In the genomic region with DNA sequence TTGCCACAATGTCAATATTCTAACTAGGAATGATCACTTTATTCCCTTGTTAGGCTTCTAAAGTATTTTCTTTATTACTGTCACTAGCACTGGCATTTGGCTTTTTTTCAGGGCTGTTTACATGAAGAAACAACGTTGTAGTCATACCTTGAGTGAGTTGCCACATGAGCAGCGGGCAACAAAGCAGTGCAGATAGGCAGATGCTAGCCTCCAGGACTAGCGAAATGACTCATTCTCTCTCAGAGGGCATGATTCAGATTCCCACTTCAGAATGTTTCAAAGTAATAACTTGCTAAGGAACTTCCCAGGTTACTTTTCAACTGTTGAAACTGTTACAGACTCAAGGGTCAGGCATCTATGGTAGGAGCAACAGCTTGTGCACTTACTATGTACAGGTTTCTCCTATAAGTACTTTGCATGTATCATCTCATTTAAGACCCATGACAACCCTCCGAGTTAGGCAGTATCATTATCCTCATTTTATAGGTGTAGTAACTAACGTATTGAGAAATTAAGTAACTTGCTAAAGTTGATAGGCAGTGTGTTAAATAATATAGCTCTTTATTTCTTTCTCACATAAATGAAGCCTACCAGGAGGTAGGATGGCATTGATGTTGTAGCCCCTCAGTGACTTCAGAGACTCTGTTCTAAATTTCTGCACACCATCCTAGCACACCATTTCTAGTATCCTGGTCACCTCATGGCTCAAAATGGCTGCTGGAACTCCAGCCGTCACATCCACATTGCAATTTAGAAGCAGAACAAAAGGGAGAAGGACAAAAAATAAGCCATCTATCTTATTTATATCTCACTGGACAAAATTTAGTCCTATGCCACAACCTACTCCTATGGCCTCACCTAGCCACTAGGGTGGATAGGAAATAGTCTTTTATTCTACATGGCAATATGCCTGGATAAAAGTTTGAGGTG, we compare ENCODE assay signal across 9 cellular contexts.
DNase-seq lines count a peak whose midpoint lies in the region; ATAC-seq and TF ChIP-seq lines count a peak whose summit lies in the region.
"Had no signal": no experiment of that assay in that cellular context is flagged by ENCODE, and none has a peak within 500 bp of the region (broad histone marks: within the 10 kb centered on the region; RNA-seq: fewer than 3 reads in every experiment).

No MANE protein-coding gene starts in this region.

- no peaks in the 10 kb centered on the region for H3K9me3 ChIP-seq in tibial artery
- H3K9me3 ChIP-seq: SJSA1 had no signal

- peak overlapping the region; percentile 61 to 86 for H3K4me3 Mint-ChIP-seq in activated T-cell treated with anti-CD3 and anti-CD28 coated beads, Interleukin-2, amount 50 U/mL, for 72 hours
- H3K4me3 Mint-ChIP-seq in GM23338, result no peak overlapping the region

- peak; percentile 75 to 87 for DNase-seq in activated T-cell treated with anti-CD3 and anti-CD28 coated beads, Interleukin-2, amount 50 U/mL, for 72 hours
- peak; percentile 79 for DNase-seq in stimulated activated CD4-positive, alpha-beta T cell treated with anti-CD3 and anti-CD28 coated beads, Interleukin-15, amount 100 ng/mL, for 24 hours
- DNase-seq in DMS114 treated with DMSO at 0.1 percent for 48 hours (lab: John Stamatoyannopoulos, UW; ENCODE audit: unreplicated experiment), result no peak
- DNase-seq in tibial artery, result no peak
- DNase-seq in NCI-H446 treated with DMSO at 0.1 percent for 48 hours (lab: John Stamatoyannopoulos, UW), result no peak
- no peak for DNase-seq in GM23338 (ENCODE audit: low spot score)

- peaks cover 0 to 21% (median 7%) of the 10 kb centered on the region in 4 donors for H3K4me1 ChIP-seq in tibial artery
- no peaks in the 10 kb centered on the region for H3K4me1 ChIP-seq in GM23338 (ENCODE audit: insufficient read depth)
- H3K4me1 ChIP-seq: SJSA1 had no signal

- H3K27me3 ChIP-seq in tibial artery (no peaks in the 10 kb centered on the region), GM23338 (ENCODE audit: insufficient read depth) (no peaks in the 10 kb centered on the region)
- H3K27me3 ChIP-seq: SJSA1 had no signal

- H3K4me2 ChIP-seq in GM23338, result no peak overlapping the region

- no peak for TF ChIP-seq CTCF in tibial artery (IDR thresholded peaks at IDR 0.05)
- TF ChIP-seq CTCF in GM23338 (conservative IDR thresholded peaks at IDR 0.05; ENCODE audit: low read depth in 2 of 2), result no peak

- H4K20me1 ChIP-seq in GM23338 (replicated peaks; ENCODE audit: insufficient read depth), result no peaks in the 10 kb centered on the region

- H3K9me2 ChIP-seq in GM23338 (ENCODE audit: insufficient read depth), result peaks cover 15% of the 10 kb centered on the region; the same call in 1 of the 2 replicates

- H3F3A ChIP-seq in GM23338 (replicated peaks; ENCODE audit: low read depth), result no peaks in the 10 kb centered on the region

- no peaks in the 10 kb centered on the region for H3K36me3 ChIP-seq in tibial artery
- no peaks in the 10 kb centered on the region for H3K36me3 ChIP-seq in GM23338 (ENCODE audit: insufficient read depth)
- H3K36me3 ChIP-seq: SJSA1 had no signal

- no peak overlapping the region for H3K27ac ChIP-seq in tibial artery
- H3K27ac ChIP-seq in GM23338 (ENCODE audit: low read depth), result no peak overlapping the region
- H3K27ac ChIP-seq: SJSA1 had no signal

- intact Hi-C loops in tibial artery (cut with DNase I; ENCODE audit: low total_unique reads), result loop anchor here (5.0 kb wide), 1 partner anchor 88 kb away; no protein-coding TSS in a partner anchor

- H3K79me2 ChIP-seq in GM23338 (replicated peaks; ENCODE audit: insufficient read depth), result no peaks in the 10 kb centered on the region

- H2AFZ ChIP-seq in GM23338, result no peak overlapping the region

- peaks cover 6 to 10% of the 10 kb centered on the region in 2 donors for H3K9me3 Mint-ChIP-seq in activated T-cell treated with anti-CD3 and anti-CD28 coated beads, Interleukin-2, amount 50 U/mL, for 72 hours
- no peaks in the 10 kb centered on the region for H3K9me3 Mint-ChIP-seq in GM23338

- H3K4me1 Mint-ChIP-seq in activated T-cell treated with anti-CD3 and anti-CD28 coated beads, Interleukin-2, amount 50 U/mL, for 72 hours (ENCODE audit: low read depth), result peaks cover 97% of the 10 kb centered on the region
- H3K4me1 Mint-ChIP-seq in GM23338, result no peaks in the 10 kb centered on the region

- ATAC-seq in GM18907 (IDR thresholded peaks at IDR 0.05; ENCODE audit: unreplicated experiment), result peak; percentile 89
- peak; percentile 90 for ATAC-seq in HG03108 (IDR thresholded peaks at IDR 0.05; ENCODE audit: unreplicated experiment)
- peak; percentile 79 to 82 for ATAC-seq in activated T-cell treated with anti-CD3 and anti-CD28 coated beads, Interleukin-2, amount 50 U/mL, for 72 hours (replicated peaks in 1 of 2)
- no peak for ATAC-seq in GM23338

- no peak overlapping the region for H3K4me3 ChIP-seq in tibial artery
- no peak overlapping the region for H3K4me3 ChIP-seq in GM23338
- H3K4me3 ChIP-seq: SJSA1 had no signal

- peaks cover 16 to 19% of the 10 kb centered on the region in 2 donors for H3K36me3 Mint-ChIP-seq in activated T-cell treated with anti-CD3 and anti-CD28 coated beads, Interleukin-2, amount 50 U/mL, for 72 hours (ENCODE audit: insufficient read depth in 2 of 2)
- no peaks in the 10 kb centered on the region for H3K36me3 Mint-ChIP-seq in GM23338 (ENCODE audit: low read depth)

- H3K27me3 Mint-ChIP-seq in activated T-cell treated with anti-CD3 and anti-CD28 coated beads, Interleukin-2, amount 50 U/mL, for 72 hours (ENCODE audit: low read depth), result no peaks in the 10 kb centered on the region
- no peaks in the 10 kb centered on the region for H3K27me3 Mint-ChIP-seq in GM23338 (ENCODE audit: insufficient read depth, low read depth, poor library complexity)

- H3K27ac Mint-ChIP-seq in activated T-cell treated with anti-CD3 and anti-CD28 coated beads, Interleukin-2, amount 50 U/mL, for 72 hours, result peak overlapping the region; percentile 99
- no peak overlapping the region for H3K27ac Mint-ChIP-seq in GM23338

TF ChIP-seq in GM23338, 12 proteins besides CTCF, POLR2A, EP300 and RAD21 (continues in another document):
- TF ChIP-seq, protein P1, sequence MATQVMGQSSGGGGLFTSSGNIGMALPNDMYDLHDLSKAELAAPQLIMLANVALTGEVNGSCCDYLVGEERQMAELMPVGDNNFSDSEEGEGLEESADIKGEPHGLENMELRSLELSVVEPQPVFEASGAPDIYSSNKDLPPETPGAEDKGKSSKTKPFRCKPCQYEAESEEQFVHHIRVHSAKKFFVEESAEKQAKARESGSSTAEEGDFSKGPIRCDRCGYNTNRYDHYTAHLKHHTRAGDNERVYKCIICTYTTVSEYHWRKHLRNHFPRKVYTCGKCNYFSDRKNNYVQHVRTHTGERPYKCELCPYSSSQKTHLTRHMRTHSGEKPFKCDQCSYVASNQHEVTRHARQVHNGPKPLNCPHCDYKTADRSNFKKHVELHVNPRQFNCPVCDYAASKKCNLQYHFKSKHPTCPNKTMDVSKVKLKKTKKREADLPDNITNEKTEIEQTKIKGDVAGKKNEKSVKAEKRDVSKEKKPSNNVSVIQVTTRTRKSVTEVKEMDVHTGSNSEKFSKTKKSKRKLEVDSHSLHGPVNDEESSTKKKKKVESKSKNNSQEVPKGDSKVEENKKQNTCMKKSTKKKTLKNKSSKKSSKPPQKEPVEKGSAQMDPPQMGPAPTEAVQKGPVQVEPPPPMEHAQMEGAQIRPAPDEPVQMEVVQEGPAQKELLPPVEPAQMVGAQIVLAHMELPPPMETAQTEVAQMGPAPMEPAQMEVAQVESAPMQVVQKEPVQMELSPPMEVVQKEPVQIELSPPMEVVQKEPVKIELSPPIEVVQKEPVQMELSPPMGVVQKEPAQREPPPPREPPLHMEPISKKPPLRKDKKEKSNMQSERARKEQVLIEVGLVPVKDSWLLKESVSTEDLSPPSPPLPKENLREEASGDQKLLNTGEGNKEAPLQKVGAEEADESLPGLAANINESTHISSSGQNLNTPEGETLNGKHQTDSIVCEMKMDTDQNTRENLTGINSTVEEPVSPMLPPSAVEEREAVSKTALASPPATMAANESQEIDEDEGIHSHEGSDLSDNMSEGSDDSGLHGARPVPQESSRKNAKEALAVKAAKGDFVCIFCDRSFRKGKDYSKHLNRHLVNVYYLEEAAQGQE (IDR thresholded peaks at IDR 0.05; ENCODE audit: unreplicated experiment), result no peak

Comparison
In these comparisons a context has a peak if more than half of its experiments do, and no peak if none do; other contexts are left out.
1. DNase-seq: peak in activated T-cell treated with anti-CD3 and anti-CD28 coated beads, Interleukin-2, amount 50 U/mL, for 72 hours (2 of 2) and stimulated activated CD4-positive, alpha-beta T cell treated with anti-CD3 and anti-CD28 coated beads, Interleukin-15, amount 100 ng/mL, for 24 hours (single experiment); none in DMS114 treated with DMSO at 0.1 percent for 48 hours (single experiment), tibial artery (0 of 2), NCI-H446 treated with DMSO at 0.1 percent for 48 hours (single experiment) and GM23338 (single experiment).